Comparison of ENCODE assay signal across 16 cellular contexts in genomic region chr6:33329058-33329457, GRCh38. TPM values are rescaled to one million over a fixed set of nuclear protein-coding genes. Genes with fewer than 3 reads are reported as not detected.
DNase-seq lines count a peak whose midpoint lies in the region; ATAC-seq and TF ChIP-seq lines count a peak whose summit lies in the region.
"Had no signal": no experiment of that assay in that cellular context is flagged by ENCODE, and none has a peak within 500 bp of the region (broad histone marks: within the 10 kb centered on the region; RNA-seq: fewer than 3 reads in every experiment).

No MANE protein-coding gene starts in this region.

- no peak overlapping the region for H3K4me3 Mint-ChIP-seq in stimulated activated naive B cell treated with anti-CD40 and anti-IgM and Interleukin-4, amounts not matched to agents 10 μg/mL and 1 μg/mL and 100 μg/mL, for 72 hours
- H3K4me3 Mint-ChIP-seq in effector memory CD8-positive, alpha-beta T cell, result no peak overlapping the region

- H3K4me1 Mint-ChIP-seq in stimulated activated naive B cell treated with anti-CD40 and anti-IgM and Interleukin-4, amounts not matched to agents 10 μg/mL and 1 μg/mL and 100 μg/mL, for 72 hours, result peaks cover 24 to 61% of the 10 kb centered on the region in 2 donors
- H3K4me1 Mint-ChIP-seq in effector memory CD8-positive, alpha-beta T cell (ENCODE audit: low read depth in 2 of 2), result peaks cover 0 to 2% of the 10 kb centered on the region in 2 donors

- peak overlapping the region; percentile 33 for H3K27ac Mint-ChIP-seq in stimulated activated naive B cell treated with anti-CD40 and anti-IgM and Interleukin-4, amounts not matched to agents 10 μg/mL and 1 μg/mL and 100 μg/mL, for 72 hours
- no peak overlapping the region for H3K27ac Mint-ChIP-seq in effector memory CD8-positive, alpha-beta T cell

- H3K27me3 Mint-ChIP-seq in stimulated activated naive B cell treated with anti-CD40 and anti-IgM and Interleukin-4, amounts not matched to agents 10 μg/mL and 1 μg/mL and 100 μg/mL, for 72 hours, result no peaks in the 10 kb centered on the region
- H3K27me3 Mint-ChIP-seq in effector memory CD8-positive, alpha-beta T cell, result no peaks in the 10 kb centered on the region

- no peak overlapping the region for H3K4me3 ChIP-seq in epithelial cell of esophagus (ENCODE audit: low read length)
- H3K4me3 ChIP-seq: A549 had no signal

- ATAC-seq in stimulated activated naive B cell treated with anti-CD40 and anti-IgM and Interleukin-4, amounts not matched to agents 10 μg/mL and 1 μg/mL and 100 μg/mL, for 72 hours (replicated peaks), result no peak
- no peak for ATAC-seq in GM21786 (IDR thresholded peaks at IDR 0.05; ENCODE audit: unreplicated experiment)
- ATAC-seq in effector memory CD8-positive, alpha-beta T cell (replicated peaks), result no peak

- DNase-seq in SHP77 (lab: John Stamatoyannopoulos, UW) (peak; percentile 22 to 37), SHP77 treated with DMSO at 0.1 percent for 48 hours (lab: John Stamatoyannopoulos, UW) (no peak), M059J (ENCODE audit: low read depth) (peak; percentile 31), epithelial cell of esophagus (ENCODE audit: low read depth) (peak; percentile 20)
- DNase-seq in stimulated activated naive B cell treated with anti-CD40 and anti-IgM and Interleukin-4, amounts not matched to agents 10 μg/mL and 1 μg/mL and 100 μg/mL, for 72 hours, result no peak
- DNase-seq in stimulated activated CD4-positive, alpha-beta T cell treated with anti-CD3 and anti-CD28 coated beads, Interleukin-4, amount 100 ng/mL, for 4 hours, result no peak
- no peak for DNase-seq in effector memory CD8-positive, alpha-beta T cell
- DNase-seq: Calu3, DND-41, MV-4-11, NCI-H1436 treated with DMSO at 0.1 percent for 48 hours, NCI-H2081 treated with DMSO at 0.1 percent for 48 hours, NCI-H345, NCI-H748 treated with DMSO at 0.1 percent for 48 hours had no signal

- no peak for TF ChIP-seq CTCF in epithelial cell of esophagus (IDR thresholded peaks at IDR 0.05; ENCODE audit: insufficient read depth, low read depth, low read length, missing control alignments)

- no peaks in the 10 kb centered on the region for H3K9me3 Mint-ChIP-seq in stimulated activated naive B cell treated with anti-CD40 and anti-IgM and Interleukin-4, amounts not matched to agents 10 μg/mL and 1 μg/mL and 100 μg/mL, for 72 hours
- no peaks in the 10 kb centered on the region for H3K9me3 Mint-ChIP-seq in effector memory CD8-positive, alpha-beta T cell

- H3K36me3 Mint-ChIP-seq in stimulated activated naive B cell treated with anti-CD40 and anti-IgM and Interleukin-4, amounts not matched to agents 10 μg/mL and 1 μg/mL and 100 μg/mL, for 72 hours, result no peaks in the 10 kb centered on the region
- peaks cover 4% of the 10 kb centered on the region for H3K36me3 Mint-ChIP-seq in effector memory CD8-positive, alpha-beta T cell (ENCODE audit: insufficient read depth)

RNA-seq across cellular contexts. Expression of gene DAXX, which starts 6.3 kb away (rescaled TPM):
- total RNA-seq in M059J (2014; rRNA removed; shearing (Covaris generic)), result 95.5 and 107 TPM in 2 replicates

RNA-seq across cellular contexts. Expression of gene ZBTB22, which starts 11.5 kb away (rescaled TPM):
- total RNA-seq in M059J (2014; rRNA removed; shearing (Covaris generic)), result 13.8 and 18.0 TPM in 2 replicates

RNA-seq across cellular contexts. Expression of gene TAPBP, which starts 15.2 kb away (rescaled TPM):
- 162 and 258 TPM in 2 replicates for total RNA-seq in M059J (2014; rRNA removed; shearing (Covaris generic))

RNA-seq across cellular contexts. Expression of gene RGL2, which starts 30.3 kb away (rescaled TPM):
- total RNA-seq in M059J (2014; rRNA removed; shearing (Covaris generic)), result 29.9 and 54.6 TPM in 2 replicates

RNA-seq across cellular contexts. Expression of gene PFDN6, which starts 39.7 kb away (rescaled TPM):
- 123 and 136 TPM in 2 replicates for total RNA-seq in M059J (2014; rRNA removed; shearing (Covaris generic))

Comparison
In these comparisons a context has a peak if more than half of its experiments do, and no peak if none do; other contexts are left out.
1. DNase-seq: peak in SHP77 (2 of 2), M059J (single experiment) and epithelial cell of esophagus (single experiment); none in SHP77 treated with DMSO at 0.1 percent for 48 hours (single experiment), stimulated activated naive B cell treated with anti-CD40 and anti-IgM and Interleukin-4, amounts not matched to agents 10 μg/mL and 1 μg/mL and 100 μg/mL, for 72 hours (single experiment), stimulated activated CD4-positive, alpha-beta T cell treated with anti-CD3 and anti-CD28 coated beads, Interleukin-4, amount 100 ng/mL, for 4 hours (0 of 2) and effector memory CD8-positive, alpha-beta T cell (0 of 3).